In genomic region chr21:18801468-18801867, GRCh38 we compare ENCODE assay signal across 12 cellular contexts.
DNase-seq lines count a peak whose midpoint lies in the region; ATAC-seq, FAIRE-seq and TF ChIP-seq lines count a peak whose summit lies in the region.
"Had no signal": no experiment of that assay in that cellular context is flagged by ENCODE, and none has a peak within 500 bp of the region (broad histone marks: within the 10 kb centered on the region; RNA-seq: fewer than 3 reads in every experiment).

No MANE protein-coding gene starts in this region.

- no peaks in the 10 kb centered on the region for H3K36me3 Mint-ChIP-seq in stimulated activated naive B cell treated with anti-CD40 and anti-IgM and Interleukin-4, amounts not matched to agents 10 μg/mL and 1 μg/mL and 100 μg/mL, for 72 hours
- H3K36me3 Mint-ChIP-seq: natural killer cell; stimulated activated memory B cell treated with anti-CD40 and anti-IgM and Interleukin-4, amounts not matched to agents 10 μg/mL and 1 μg/mL and 100 μg/mL, for 72 hours had no signal

- H3K9me3 Mint-ChIP-seq in stimulated activated naive B cell treated with anti-CD40 and anti-IgM and Interleukin-4, amounts not matched to agents 10 μg/mL and 1 μg/mL and 100 μg/mL, for 72 hours = peaks cover 2 to 5% of the 10 kb centered on the region in 2 donors

- H3K27ac Mint-ChIP-seq in stimulated activated naive B cell treated with anti-CD40 and anti-IgM and Interleukin-4, amounts not matched to agents 10 μg/mL and 1 μg/mL and 100 μg/mL, for 72 hours = no peak overlapping the region
- H3K27ac Mint-ChIP-seq: natural killer cell; stimulated activated memory B cell treated with anti-CD40 and anti-IgM and Interleukin-4, amounts not matched to agents 10 μg/mL and 1 μg/mL and 100 μg/mL, for 72 hours had no signal

- intact Hi-C loops in Right ventricle myocardium inferior (cut with DNase I) = loop anchor here (10.0 kb wide), 1 partner anchor 453 kb away; no protein-coding TSS in a partner anchor
- intact Hi-C loops in cardiac septum (cut with DNase I) = no loop called here

- no peak overlapping the region for H3K4me3 ChIP-seq in astrocyte of the cerebellum (ENCODE audit: low read depth, low read length)

- no peaks in the 10 kb centered on the region for H3K27me3 Mint-ChIP-seq in stimulated activated naive B cell treated with anti-CD40 and anti-IgM and Interleukin-4, amounts not matched to agents 10 μg/mL and 1 μg/mL and 100 μg/mL, for 72 hours
- H3K27me3 Mint-ChIP-seq: stimulated activated memory B cell treated with anti-CD40 and anti-IgM and Interleukin-4, amounts not matched to agents 10 μg/mL and 1 μg/mL and 100 μg/mL, for 72 hours had no signal

- FAIRE-seq in D721Med (lab: Jason Lieb, UNC) = no peak

- DNase-seq in Right ventricle myocardium inferior (ENCODE audit: missing footprints) = no peak
- DNase-seq in cardiac septum (ENCODE audit: low spot score) = no peak
- DNase-seq in NCI-H460 (ENCODE audit: extremely low read depth, low read depth) = peak; percentile 4
- peak; percentile 2 for DNase-seq in astrocyte of the cerebellum (ENCODE audit: low read depth)
- no peak for DNase-seq in stimulated activated naive B cell treated with anti-CD40 and anti-IgM and Interleukin-4, amounts not matched to agents 10 μg/mL and 1 μg/mL and 100 μg/mL, for 72 hours
- DNase-seq in ecto neural progenitor cell (ENCODE audit: low spot score) = no peak
- DNase-seq in D721Med (ENCODE audit: insufficient read length, low spot score) = no peak
- DNase-seq: natural killer cell, NCI-H187 treated with DMSO at 0.1 percent for 48 hours, T-helper 1 cell had no signal

- peak; percentile 35 for TF ChIP-seq CTCF in astrocyte of the cerebellum (IDR thresholded peaks at IDR 0.05; ENCODE audit: low read depth, low read length, missing control alignments)
- no peak for TF ChIP-seq CTCF in D721Med (IDR thresholded peaks at IDR 0.05; ENCODE audit: insufficient read depth, missing control alignments)

- no peak overlapping the region for H3K4me3 Mint-ChIP-seq in stimulated activated naive B cell treated with anti-CD40 and anti-IgM and Interleukin-4, amounts not matched to agents 10 μg/mL and 1 μg/mL and 100 μg/mL, for 72 hours
- H3K4me3 Mint-ChIP-seq: natural killer cell; stimulated activated memory B cell treated with anti-CD40 and anti-IgM and Interleukin-4, amounts not matched to agents 10 μg/mL and 1 μg/mL and 100 μg/mL, for 72 hours had no signal

- in situ Hi-C loops in astrocyte of the cerebellum (cut with HindIII; ENCODE audit: low sequenced_read_pairs) = no loop called here

- no peaks in the 10 kb centered on the region for H3K4me1 Mint-ChIP-seq in stimulated activated naive B cell treated with anti-CD40 and anti-IgM and Interleukin-4, amounts not matched to agents 10 μg/mL and 1 μg/mL and 100 μg/mL, for 72 hours
- H3K4me1 Mint-ChIP-seq: natural killer cell; stimulated activated memory B cell treated with anti-CD40 and anti-IgM and Interleukin-4, amounts not matched to agents 10 μg/mL and 1 μg/mL and 100 μg/mL, for 72 hours had no signal

- ATAC-seq in Right ventricle myocardium inferior = peak; percentile 54
- ATAC-seq in stimulated activated naive B cell treated with anti-CD40 and anti-IgM and Interleukin-4, amounts not matched to agents 10 μg/mL and 1 μg/mL and 100 μg/mL, for 72 hours (replicated peaks) = peak; percentile 33 to 43
- no peak for ATAC-seq in GM21737 (IDR thresholded peaks at IDR 0.05; ENCODE audit: unreplicated experiment)
- ATAC-seq: natural killer cell; stimulated activated memory B cell treated with anti-CD40 and anti-IgM and Interleukin-4, amounts not matched to agents 10 μg/mL and 1 μg/mL and 100 μg/mL, for 72 hours had no signal

Comparison
In these comparisons a context has a peak if more than half of its experiments do, and no peak if none do; other contexts are left out.
1. DNase-seq: peak in NCI-H460 (single experiment) and astrocyte of the cerebellum (single experiment); none in Right ventricle myocardium inferior (single experiment), cardiac septum (single experiment), stimulated activated naive B cell treated with anti-CD40 and anti-IgM and Interleukin-4, amounts not matched to agents 10 μg/mL and 1 μg/mL and 100 μg/mL, for 72 hours (single experiment), ecto neural progenitor cell (single experiment) and D721Med (single experiment).